In the genomic region with DNA sequence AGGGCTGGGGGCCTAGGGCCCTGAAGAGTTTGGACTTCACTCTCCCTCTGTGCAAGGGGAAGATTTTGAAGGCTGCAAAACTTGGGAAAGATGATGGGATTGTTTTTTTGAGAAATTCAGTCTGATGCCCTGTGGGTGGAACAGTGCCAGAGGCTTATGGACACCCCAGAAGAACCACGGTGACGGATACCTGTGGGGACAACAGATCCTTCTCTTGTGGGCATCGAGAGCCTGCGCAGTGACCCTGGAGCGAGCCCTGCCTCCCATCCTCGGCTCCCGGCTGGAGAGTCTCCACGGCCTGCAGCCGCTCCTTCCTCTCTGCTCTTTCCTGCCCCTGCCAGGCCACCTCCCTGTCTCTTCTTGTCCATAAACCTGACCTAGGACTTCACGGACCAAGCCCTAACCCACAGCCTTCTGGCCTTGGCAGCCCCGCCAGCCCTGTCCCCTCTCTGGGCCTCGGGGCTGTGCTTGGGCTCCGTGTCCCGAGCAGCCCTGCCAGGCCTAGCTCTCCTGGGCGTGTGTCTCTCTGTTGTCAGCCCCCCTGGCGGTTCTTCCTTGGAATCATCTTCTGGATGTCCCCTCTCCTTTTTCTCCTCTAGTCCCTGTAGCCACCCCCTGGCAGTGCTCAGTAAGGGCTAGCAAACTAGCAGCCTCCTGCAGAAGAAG, we compare ENCODE assay signal across 11 cellular contexts.
DNase-seq lines count a peak whose midpoint lies in the region; TF ChIP-seq lines count a peak whose summit lies in the region.
"Had no signal": no experiment of that assay in that cellular context is flagged by ENCODE, and none has a peak within 500 bp of the region (broad histone marks: within the 10 kb centered on the region; RNA-seq: fewer than 3 reads in every experiment).

No MANE protein-coding gene starts in this region.

- TF ChIP-seq CTCF in fibroblast of mammary gland (conservative IDR thresholded peaks at IDR 0.05; ENCODE audit: control insufficient read depth, insufficient read depth, low read depth, low read length) (peak; percentile 8), tibial artery (IDR thresholded peaks at IDR 0.05) (no peak), testis (IDR thresholded peaks at IDR 0.05) (no peak)

- DNase-seq in SK-N-DZ (ENCODE audit: low spot score) (peak; percentile 76), fibroblast of mammary gland (ENCODE audit: low read depth) (peak; percentile 21), tibial artery (peak; percentile 28 to 65), GM19238 (ENCODE audit: insufficient read length, low spot score) (no peak), testis (no peak), substantia nigra (lab: John Stamatoyannopoulos, UW) (no peak)
- DNase-seq: activated naive CD4-positive, alpha-beta T cell treated with anti-CD3 and anti-CD28 coated beads for 36 hours; COR-L47; OCI-M1; stimulated activated naive CD4-positive, alpha-beta T cell had no signal

- intact Hi-C loops in tibial artery (cut with DNase I; ENCODE audit: low total_unique reads), result no loop called here
- intact Hi-C loops in testis (cut with DNase I; ENCODE audit: low total_unique reads), result no loop called here

- H3K36me3 ChIP-seq in mesodermal cell (ENCODE audit: control insufficient read depth, insufficient read depth, low read length) (peaks cover 5% of the 10 kb centered on the region), tibial artery (no peaks in the 10 kb centered on the region), testis (ENCODE audit: low read depth, missing control alignments) (no peaks in the 10 kb centered on the region)

- H3K4me3 ChIP-seq in fibroblast of mammary gland (ENCODE audit: control insufficient read depth, low read depth, low read length), result no peak overlapping the region
- H3K4me3 ChIP-seq in mesodermal cell (ENCODE audit: extremely low read depth, insufficient read depth, low read length, poor library complexity, severe bottlenecking), result no peak overlapping the region
- no peak overlapping the region for H3K4me3 ChIP-seq in tibial artery
- H3K4me3 ChIP-seq in testis, result no peak overlapping the region

- no peaks in the 10 kb centered on the region for H3K9me3 ChIP-seq in mesodermal cell (ENCODE audit: control insufficient read depth, low read length)
- no peaks in the 10 kb centered on the region for H3K9me3 ChIP-seq in tibial artery
- no peaks in the 10 kb centered on the region for H3K9me3 ChIP-seq in testis

- H3K27ac ChIP-seq in mesodermal cell (ENCODE audit: low read depth, low read length, severe bottlenecking), result peak overlapping the region; percentile 10
- H3K27ac ChIP-seq in tibial artery, result peak overlapping the region; percentile 53 to 57
- H3K27ac ChIP-seq in testis, result peak overlapping the region in 1 of 2 donors; percentile 43
- no peak overlapping the region for H3K27ac ChIP-seq in substantia nigra (ENCODE audit: low read depth, low read length, poor library complexity, severe bottlenecking)

- H3K4me1 ChIP-seq in mesodermal cell (ENCODE audit: control insufficient read depth, insufficient read depth, low read length, poor library complexity, severe bottlenecking) (peaks cover 10% of the 10 kb centered on the region), tibial artery (peaks cover 0 to 43% (median 24%) of the 10 kb centered on the region in 4 donors), testis (peaks cover 12% of the 10 kb centered on the region)

- H3K27me3 ChIP-seq in tibial artery (no peaks in the 10 kb centered on the region), testis (no peaks in the 10 kb centered on the region)

- whole genome bisulfite sequencing in mesodermal cell (ENCODE audit: insufficient coverage in 2 of 2), 2 experiments, result 88 to 90% methylated on average over 14 to 16 of the region's 16 CpGs
- 68 to 71% methylated on average over 16 of the region's 16 CpGs for WGBS in testis, 2 donors

- no peak for TF ChIP-seq POLR2A in testis (IDR thresholded peaks at IDR 0.05)

Comparison
In these comparisons a context has a peak if more than half of its experiments do, and no peak if none do; other contexts are left out.
1. DNase-seq: peak in SK-N-DZ (single experiment), fibroblast of mammary gland (single experiment) and tibial artery (2 of 2); none in GM19238 (single experiment), testis (single experiment) and substantia nigra (0 of 49).